23 cellular contexts compared by ENCODE assay signal in genomic region chr1:92663769-92664168, GRCh38.
"Had no signal": no experiment of that assay in that cellular context is flagged by ENCODE, and none has a peak within 500 bp of the region (broad histone marks: within the 10 kb centered on the region; RNA-seq: fewer than 3 reads in every experiment).

No MANE protein-coding gene starts in this region.

- ATAC-seq: activated T-cell treated with anti-CD3 and anti-CD28 coated beads, Interleukin-2, amount 50 U/mL, for 4 hours; body of pancreas; gastroesophageal sphincter; heart left ventricle; sciatic nerve; stimulated activated naive B cell treated with anti-CD40 and anti-IgM and Interleukin-4, amounts not matched to agents 10 μg/mL and 1 μg/mL and 100 μg/mL, for 72 hours had no signal

- H3K4me2 ChIP-seq: smooth muscle cell had no signal

- H2AFZ ChIP-seq: parathyroid adenoma had no signal

- H3K36me3 ChIP-seq: thyroid gland had no signal

- H3K9me3 ChIP-seq: body of pancreas, esophagus muscularis mucosa, gastroesophageal sphincter, left ventricle myocardium inferior, thyroid gland had no signal

- H3K4me3 ChIP-seq: body of pancreas, esophagus muscularis mucosa, gastroesophageal sphincter, heart left ventricle, left ventricle myocardium inferior, smooth muscle cell, thyroid gland had no signal

- H3K27ac ChIP-seq: body of pancreas, esophagus muscularis mucosa, gastroesophageal sphincter, heart left ventricle, left ventricle myocardium inferior, parathyroid adenoma, thyroid gland had no signal

- DNase-seq: activated CD4-positive, alpha-beta T cell treated with anti-CD3 and anti-CD28 coated beads, Interleukin-2, amount 50 U/mL, for 1 hour; activated CD4-positive, CD25-positive, alpha-beta regulatory T cell treated with anti-CD3 and anti-CD28 coated beads, Interleukin-2, amount 50 U/mL, for 72 hours; activated CD8-positive, alpha-beta memory T cell treated with anti-CD3 and anti-CD28 coated beads, Interleukin-2, amount 50 U/mL, for 4 hours; activated naive CD4-positive, alpha-beta T cell treated with anti-CD3 and anti-CD28 coated beads for 36 hours; activated T-cell treated with anti-CD3 and anti-CD28 coated beads, Interleukin-2, amount 50 U/mL, for 4 hours; body of pancreas; dermis blood vessel endothelial cell; effector memory CD4-positive, alpha-beta T cell; heart left ventricle; immature natural killer cell; kidney glomerular epithelial cell; left ventricle myocardium inferior; mammary epithelial cell; midbrain; stimulated activated CD4-positive, alpha-beta T cell treated with anti-CD3 and anti-CD28 coated beads, Interleukin-4, amount 100 ng/mL, for 24 hours; stimulated activated naive B cell treated with anti-CD40 and anti-IgM and Interleukin-4, amounts not matched to agents 10 μg/mL and 1 μg/mL and 100 μg/mL, for 72 hours; thyroid gland had no signal

- H3K79me2 ChIP-seq: parathyroid adenoma had no signal

- FAIRE-seq: endothelial cell of umbilical vein had no signal

- H3K27me3 ChIP-seq: body of pancreas, esophagus muscularis mucosa, gastroesophageal sphincter, heart left ventricle, thyroid gland had no signal

- H3K9ac ChIP-seq: parathyroid adenoma had no signal

- H3K4me1 ChIP-seq: body of pancreas, esophagus muscularis mucosa, gastroesophageal sphincter, heart left ventricle, left ventricle myocardium inferior, parathyroid adenoma, thyroid gland had no signal
